1 cellular context compared by ENCODE assay signal in genomic region chr1:230831706-230832105, GRCh38.
TF ChIP-seq lines count a peak whose summit lies in the region.

No MANE protein-coding gene starts in this region.

TF ChIP-seq in HepG2, 621 proteins besides CTCF, POLR2A, EP300 and RAD21 (continued from another document):
- no peak for TF ChIP-seq ZNF414 (CRISPR knock-in tag; IDR thresholded peaks at IDR 0.05)
- TF ChIP-seq TSC22D2 (CRISPR knock-in tag; IDR thresholded peaks at IDR 0.05; ENCODE audit: borderline replicate concordance) = no peak
- no peak for TF ChIP-seq ISL2 (CRISPR knock-in tag; IDR thresholded peaks at IDR 0.05)
- no peak for TF ChIP-seq ZNF20 (CRISPR knock-in tag; IDR thresholded peaks at IDR 0.05)
- no peak for TF ChIP-seq ZNF343 (CRISPR knock-in tag; IDR thresholded peaks at IDR 0.05)
- TF ChIP-seq AGO2 (optimal IDR thresholded peaks at IDR 0.05; ENCODE audit: low read depth, low read length) = no peak
- TF ChIP-seq, protein P1, sequence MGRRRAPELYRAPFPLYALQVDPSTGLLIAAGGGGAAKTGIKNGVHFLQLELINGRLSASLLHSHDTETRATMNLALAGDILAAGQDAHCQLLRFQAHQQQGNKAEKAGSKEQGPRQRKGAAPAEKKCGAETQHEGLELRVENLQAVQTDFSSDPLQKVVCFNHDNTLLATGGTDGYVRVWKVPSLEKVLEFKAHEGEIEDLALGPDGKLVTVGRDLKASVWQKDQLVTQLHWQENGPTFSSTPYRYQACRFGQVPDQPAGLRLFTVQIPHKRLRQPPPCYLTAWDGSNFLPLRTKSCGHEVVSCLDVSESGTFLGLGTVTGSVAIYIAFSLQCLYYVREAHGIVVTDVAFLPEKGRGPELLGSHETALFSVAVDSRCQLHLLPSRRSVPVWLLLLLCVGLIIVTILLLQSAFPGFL (CRISPR knock-in tag; IDR thresholded peaks at IDR 0.05) = no peak
- TF ChIP-seq NAIF1 (CRISPR knock-in tag; IDR thresholded peaks at IDR 0.05; ENCODE audit: borderline replicate concordance) = no peak
- TF ChIP-seq, protein P2, sequence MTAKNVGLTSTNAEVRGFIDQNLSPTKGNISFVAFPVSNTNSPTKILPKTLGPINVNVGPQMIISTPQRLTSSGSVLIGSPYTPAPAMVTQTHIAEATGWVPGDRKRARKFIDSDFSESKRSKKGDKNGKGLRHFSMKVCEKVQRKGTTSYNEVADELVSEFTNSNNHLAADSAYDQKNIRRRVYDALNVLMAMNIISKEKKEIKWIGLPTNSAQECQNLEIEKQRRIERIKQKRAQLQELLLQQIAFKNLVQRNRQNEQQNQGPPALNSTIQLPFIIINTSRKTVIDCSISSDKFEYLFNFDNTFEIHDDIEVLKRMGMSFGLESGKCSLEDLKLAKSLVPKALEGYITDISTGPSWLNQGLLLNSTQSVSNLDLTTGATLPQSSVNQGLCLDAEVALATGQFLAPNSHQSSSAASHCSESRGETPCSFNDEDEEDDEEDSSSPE (CRISPR knock-in tag; IDR thresholded peaks at IDR 0.05) = no peak
- no peak for TF ChIP-seq TFAP4 (IDR thresholded peaks at IDR 0.05; ENCODE audit: borderline replicate concordance, low read depth)
- TF ChIP-seq SALL2 (CRISPR knock-in tag; IDR thresholded peaks at IDR 0.05) = no peak
- TF ChIP-seq U2AF2 (IDR thresholded peaks at IDR 0.05; ENCODE audit: low read depth, low read length) = no peak
- no peak for TF ChIP-seq SMAD9 (CRISPR knock-in tag; IDR thresholded peaks at IDR 0.05)
- TF ChIP-seq NCOA5 (CRISPR knock-in tag; IDR thresholded peaks at IDR 0.05) = no peak
- TF ChIP-seq, protein P3, sequence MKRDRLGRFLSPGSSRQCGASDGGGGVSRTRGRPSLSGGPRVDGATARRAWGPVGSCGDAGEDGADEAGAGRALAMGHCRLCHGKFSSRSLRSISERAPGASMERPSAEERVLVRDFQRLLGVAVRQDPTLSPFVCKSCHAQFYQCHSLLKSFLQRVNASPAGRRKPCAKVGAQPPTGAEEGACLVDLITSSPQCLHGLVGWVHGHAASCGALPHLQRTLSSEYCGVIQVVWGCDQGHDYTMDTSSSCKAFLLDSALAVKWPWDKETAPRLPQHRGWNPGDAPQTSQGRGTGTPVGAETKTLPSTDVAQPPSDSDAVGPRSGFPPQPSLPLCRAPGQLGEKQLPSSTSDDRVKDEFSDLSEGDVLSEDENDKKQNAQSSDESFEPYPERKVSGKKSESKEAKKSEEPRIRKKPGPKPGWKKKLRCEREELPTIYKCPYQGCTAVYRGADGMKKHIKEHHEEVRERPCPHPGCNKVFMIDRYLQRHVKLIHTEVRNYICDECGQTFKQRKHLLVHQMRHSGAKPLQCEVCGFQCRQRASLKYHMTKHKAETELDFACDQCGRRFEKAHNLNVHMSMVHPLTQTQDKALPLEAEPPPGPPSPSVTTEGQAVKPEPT (CRISPR knock-in tag; IDR thresholded peaks at IDR 0.05; ENCODE audit: low read depth) = no peak
